ENCODE assay signal across 1 cellular context in the genomic region with DNA sequence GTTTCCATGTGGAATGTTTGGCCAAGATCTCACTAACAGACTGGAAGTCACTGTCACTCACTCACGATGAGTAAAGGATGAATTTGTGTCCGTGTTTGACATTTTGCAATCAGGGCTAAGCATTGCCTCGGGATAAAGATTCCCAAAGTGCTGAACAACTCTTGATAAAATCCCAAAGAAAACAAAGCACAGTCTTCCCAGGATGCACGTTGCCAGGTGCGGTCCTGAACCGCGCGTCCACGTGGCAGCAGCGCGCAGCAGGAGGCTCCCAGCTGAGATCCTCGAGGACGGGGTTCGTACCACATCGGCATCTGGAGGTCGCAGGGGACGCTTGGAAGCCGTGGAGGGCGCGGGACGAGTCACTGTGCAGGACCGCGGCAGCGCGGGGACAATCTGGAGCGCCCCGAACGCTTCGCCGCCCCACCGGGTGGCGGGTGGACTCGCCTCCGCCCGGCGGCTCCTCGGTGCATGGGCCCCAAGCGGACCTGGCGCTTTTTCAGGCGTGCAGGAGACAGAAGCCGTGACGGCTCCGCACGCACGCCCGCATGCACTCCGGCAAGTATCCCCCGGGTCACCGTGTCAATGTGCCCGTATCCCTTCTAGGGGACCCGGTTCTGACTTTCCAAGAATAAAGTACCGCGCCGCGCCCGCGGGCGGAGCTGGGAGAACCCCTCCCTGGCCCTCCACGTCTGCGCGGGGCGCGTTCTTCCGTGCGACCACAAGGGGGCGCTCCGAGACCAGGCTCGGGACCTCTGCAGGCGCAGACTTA.
TF ChIP-seq lines count a peak whose summit lies in the region.

No MANE protein-coding gene starts in this region.

TF ChIP-seq in HepG2, 621 proteins besides CTCF, POLR2A, EP300 and RAD21 (continued from another document and continues in another):
- 0 out of 2 replicates have a peak, but pooled peaks have one; percentile 91 for TF ChIP-seq ZNF468 (CRISPR knock-in tag; IDR thresholded peaks at IDR 0.05)
- TF ChIP-seq, protein P1, sequence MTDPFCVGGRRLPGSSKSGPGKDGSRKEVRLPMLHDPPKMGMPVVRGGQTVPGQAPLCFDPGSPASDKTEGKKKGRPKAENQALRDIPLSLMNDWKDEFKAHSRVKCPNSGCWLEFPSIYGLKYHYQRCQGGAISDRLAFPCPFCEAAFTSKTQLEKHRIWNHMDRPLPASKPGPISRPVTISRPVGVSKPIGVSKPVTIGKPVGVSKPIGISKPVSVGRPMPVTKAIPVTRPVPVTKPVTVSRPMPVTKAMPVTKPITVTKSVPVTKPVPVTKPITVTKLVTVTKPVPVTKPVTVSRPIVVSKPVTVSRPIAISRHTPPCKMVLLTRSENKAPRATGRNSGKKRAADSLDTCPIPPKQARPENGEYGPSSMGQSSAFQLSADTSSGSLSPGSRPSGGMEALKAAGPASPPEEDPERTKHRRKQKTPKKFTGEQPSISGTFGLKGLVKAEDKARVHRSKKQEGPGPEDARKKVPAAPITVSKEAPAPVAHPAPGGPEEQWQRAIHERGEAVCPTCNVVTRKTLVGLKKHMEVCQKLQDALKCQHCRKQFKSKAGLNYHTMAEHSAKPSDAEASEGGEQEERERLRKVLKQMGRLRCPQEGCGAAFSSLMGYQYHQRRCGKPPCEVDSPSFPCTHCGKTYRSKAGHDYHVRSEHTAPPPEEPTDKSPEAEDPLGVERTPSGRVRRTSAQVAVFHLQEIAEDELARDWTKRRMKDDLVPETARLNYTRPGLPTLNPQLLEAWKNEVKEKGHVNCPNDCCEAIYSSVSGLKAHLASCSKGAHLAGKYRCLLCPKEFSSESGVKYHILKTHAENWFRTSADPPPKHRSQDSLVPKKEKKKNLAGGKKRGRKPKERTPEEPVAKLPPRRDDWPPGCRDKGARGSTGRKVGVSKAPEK (CRISPR knock-in tag; IDR thresholded peaks at IDR 0.05; ENCODE audit: borderline replicate concordance), result peak; percentile 96; the same call in 1 of the 2 replicates
- TF ChIP-seq ZNF879 (CRISPR knock-in tag; IDR thresholded peaks at IDR 0.05), result peak; percentile 96
- TF ChIP-seq, protein P2, sequence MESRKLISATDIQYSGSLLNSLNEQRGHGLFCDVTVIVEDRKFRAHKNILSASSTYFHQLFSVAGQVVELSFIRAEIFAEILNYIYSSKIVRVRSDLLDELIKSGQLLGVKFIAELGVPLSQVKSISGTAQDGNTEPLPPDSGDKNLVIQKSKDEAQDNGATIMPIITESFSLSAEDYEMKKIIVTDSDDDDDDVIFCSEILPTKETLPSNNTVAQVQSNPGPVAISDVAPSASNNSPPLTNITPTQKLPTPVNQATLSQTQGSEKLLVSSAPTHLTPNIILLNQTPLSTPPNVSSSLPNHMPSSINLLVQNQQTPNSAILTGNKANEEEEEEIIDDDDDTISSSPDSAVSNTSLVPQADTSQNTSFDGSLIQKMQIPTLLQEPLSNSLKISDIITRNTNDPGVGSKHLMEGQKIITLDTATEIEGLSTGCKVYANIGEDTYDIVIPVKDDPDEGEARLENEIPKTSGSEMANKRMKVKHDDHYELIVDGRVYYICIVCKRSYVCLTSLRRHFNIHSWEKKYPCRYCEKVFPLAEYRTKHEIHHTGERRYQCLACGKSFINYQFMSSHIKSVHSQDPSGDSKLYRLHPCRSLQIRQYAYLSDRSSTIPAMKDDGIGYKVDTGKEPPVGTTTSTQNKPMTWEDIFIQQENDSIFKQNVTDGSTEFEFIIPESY (CRISPR knock-in tag; IDR thresholded peaks at IDR 0.05), result peak; percentile 70
- TF ChIP-seq CBFB (CRISPR knock-in tag; IDR thresholded peaks at IDR 0.05), result peak; percentile 40; the same call in 1 of the 2 replicates
- TF ChIP-seq ZNF333 (CRISPR knock-in tag; IDR thresholded peaks at IDR 0.05; ENCODE audit: borderline replicate concordance), result peak; percentile 96
- TF ChIP-seq ZNF777 (CRISPR knock-in tag; IDR thresholded peaks at IDR 0.05), result peak; percentile 97
- TF ChIP-seq FOXK1 (CRISPR knock-in tag; IDR thresholded peaks at IDR 0.05; ENCODE audit: borderline replicate concordance, low read depth), result 0 out of 2 replicates have a peak, but pooled peaks have one; percentile 30
- no peak; the same call in 1 of the 2 replicates for TF ChIP-seq PAX8 (CRISPR knock-in tag; IDR thresholded peaks at IDR 0.05; ENCODE audit: borderline replicate concordance)
- peak; percentile 86; the same call in 1 of the 2 replicates for TF ChIP-seq ZNF589 (CRISPR knock-in tag; conservative IDR thresholded peaks at IDR 0.05)
- TF ChIP-seq ZNF256 (CRISPR knock-in tag; conservative IDR thresholded peaks at IDR 0.05), result peak; percentile 83; the same call in 1 of the 2 replicates
- peak; percentile 28; the same call in 1 of the 2 replicates for TF ChIP-seq ZNF331 (CRISPR knock-in tag; IDR thresholded peaks at IDR 0.05)
- TF ChIP-seq ZNF572 (CRISPR knock-in tag; IDR thresholded peaks at IDR 0.05), result 0 out of 2 replicates have a peak, but pooled peaks have one; percentile 75
- TF ChIP-seq, protein P3, sequence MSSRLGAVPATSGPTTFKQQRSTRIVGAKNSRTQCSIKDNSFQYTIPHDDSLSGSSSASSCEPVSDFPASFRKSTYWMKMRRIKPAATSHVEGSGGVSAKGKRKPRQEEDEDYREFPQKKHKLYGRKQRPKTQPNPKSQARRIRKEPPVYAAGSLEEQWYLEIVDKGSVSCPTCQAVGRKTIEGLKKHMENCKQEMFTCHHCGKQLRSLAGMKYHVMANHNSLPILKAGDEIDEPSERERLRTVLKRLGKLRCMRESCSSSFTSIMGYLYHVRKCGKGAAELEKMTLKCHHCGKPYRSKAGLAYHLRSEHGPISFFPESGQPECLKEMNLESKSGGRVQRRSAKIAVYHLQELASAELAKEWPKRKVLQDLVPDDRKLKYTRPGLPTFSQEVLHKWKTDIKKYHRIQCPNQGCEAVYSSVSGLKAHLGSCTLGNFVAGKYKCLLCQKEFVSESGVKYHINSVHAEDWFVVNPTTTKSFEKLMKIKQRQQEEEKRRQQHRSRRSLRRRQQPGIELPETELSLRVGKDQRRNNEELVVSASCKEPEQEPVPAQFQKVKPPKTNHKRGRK (CRISPR knock-in tag; IDR thresholded peaks at IDR 0.05), result no peak
- TF ChIP-seq JDP2 (CRISPR knock-in tag; IDR thresholded peaks at IDR 0.05; ENCODE audit: borderline replicate concordance), result peak; percentile 22; the same call in 1 of the 2 replicates
- 0 out of 2 replicates have a peak, but pooled peaks have one; percentile 66 for TF ChIP-seq CENPT (CRISPR knock-in tag; IDR thresholded peaks at IDR 0.05; ENCODE audit: low read depth)
- peak; percentile 81; the same call in 1 of the 2 replicates for TF ChIP-seq ARNTL (CRISPR knock-in tag; IDR thresholded peaks at IDR 0.05)
- TF ChIP-seq PHB2 (IDR thresholded peaks at IDR 0.05; ENCODE audit: partially characterized antibody), result no peak
- no peak for TF ChIP-seq SMARCE1 (IDR thresholded peaks at IDR 0.05; ENCODE audit: borderline replicate concordance)
- TF ChIP-seq TGIF2 (CRISPR knock-in tag; IDR thresholded peaks at IDR 0.05), result no peak; the same call in 1 of the 2 replicates
- no peak for TF ChIP-seq DPF2 (CRISPR knock-in tag; IDR thresholded peaks at IDR 0.05; ENCODE audit: borderline replicate concordance, low read depth)
- peak; percentile 15; the same call in 1 of the 2 replicates for TF ChIP-seq MIER2 (CRISPR knock-in tag; IDR thresholded peaks at IDR 0.05)
- TF ChIP-seq, protein P4, sequence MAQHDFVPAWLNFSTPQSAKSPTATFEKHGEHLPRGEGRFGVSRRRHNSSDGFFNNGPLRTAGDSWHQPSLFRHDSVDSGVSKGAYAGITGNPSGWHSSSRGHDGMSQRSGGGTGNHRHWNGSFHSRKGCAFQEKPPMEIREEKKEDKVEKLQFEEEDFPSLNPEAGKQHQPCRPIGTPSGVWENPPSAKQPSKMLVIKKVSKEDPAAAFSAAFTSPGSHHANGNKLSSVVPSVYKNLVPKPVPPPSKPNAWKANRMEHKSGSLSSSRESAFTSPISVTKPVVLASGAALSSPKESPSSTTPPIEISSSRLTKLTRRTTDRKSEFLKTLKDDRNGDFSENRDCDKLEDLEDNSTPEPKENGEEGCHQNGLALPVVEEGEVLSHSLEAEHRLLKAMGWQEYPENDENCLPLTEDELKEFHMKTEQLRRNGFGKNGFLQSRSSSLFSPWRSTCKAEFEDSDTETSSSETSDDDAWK (CRISPR knock-in tag; IDR thresholded peaks at IDR 0.05), result no peak
- no peak for TF ChIP-seq AGO2 (optimal IDR thresholded peaks at IDR 0.05; ENCODE audit: low read depth, low read length)
- no peak for TF ChIP-seq SRSF9 (IDR thresholded peaks at IDR 0.05; ENCODE audit: borderline replicate concordance, insufficient read depth, low read depth, low read length, poor library complexity, severe bottlenecking)
- TF ChIP-seq, protein P5, sequence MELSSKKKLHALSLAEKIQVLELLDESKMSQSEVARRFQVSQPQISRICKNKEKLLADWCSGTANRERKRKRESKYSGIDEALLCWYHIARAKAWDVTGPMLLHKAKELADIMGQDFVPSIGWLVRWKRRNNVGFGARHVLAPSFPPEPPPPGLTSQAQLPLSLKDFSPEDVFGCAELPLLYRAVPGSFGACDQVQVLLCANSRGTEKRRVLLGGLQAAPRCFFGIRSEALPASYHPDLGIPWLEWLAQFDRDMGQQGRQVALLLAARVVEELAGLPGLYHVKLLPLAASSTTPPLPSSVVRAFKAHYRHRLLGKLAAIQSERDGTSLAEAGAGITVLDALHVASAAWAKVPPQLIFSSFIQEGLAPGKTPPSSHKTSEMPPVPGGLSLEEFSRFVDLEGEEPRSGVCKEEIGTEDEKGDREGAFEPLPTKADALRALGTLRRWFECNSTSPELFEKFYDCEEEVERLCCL (CRISPR knock-in tag; IDR thresholded peaks at IDR 0.05; ENCODE audit: borderline replicate concordance), result peak; percentile 70; the same call in 1 of the 2 replicates
- TF ChIP-seq ZNF878 (CRISPR knock-in tag; IDR thresholded peaks at IDR 0.05), result peak; percentile 89
- TF ChIP-seq, protein P6, sequence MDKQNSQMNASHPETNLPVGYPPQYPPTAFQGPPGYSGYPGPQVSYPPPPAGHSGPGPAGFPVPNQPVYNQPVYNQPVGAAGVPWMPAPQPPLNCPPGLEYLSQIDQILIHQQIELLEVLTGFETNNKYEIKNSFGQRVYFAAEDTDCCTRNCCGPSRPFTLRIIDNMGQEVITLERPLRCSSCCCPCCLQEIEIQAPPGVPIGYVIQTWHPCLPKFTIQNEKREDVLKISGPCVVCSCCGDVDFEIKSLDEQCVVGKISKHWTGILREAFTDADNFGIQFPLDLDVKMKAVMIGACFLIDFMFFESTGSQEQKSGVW (CRISPR knock-in tag; IDR thresholded peaks at IDR 0.05; ENCODE audit: borderline replicate concordance), result 0 out of 2 replicates have a peak, but pooled peaks have one; percentile 39
- TF ChIP-seq, protein P7, sequence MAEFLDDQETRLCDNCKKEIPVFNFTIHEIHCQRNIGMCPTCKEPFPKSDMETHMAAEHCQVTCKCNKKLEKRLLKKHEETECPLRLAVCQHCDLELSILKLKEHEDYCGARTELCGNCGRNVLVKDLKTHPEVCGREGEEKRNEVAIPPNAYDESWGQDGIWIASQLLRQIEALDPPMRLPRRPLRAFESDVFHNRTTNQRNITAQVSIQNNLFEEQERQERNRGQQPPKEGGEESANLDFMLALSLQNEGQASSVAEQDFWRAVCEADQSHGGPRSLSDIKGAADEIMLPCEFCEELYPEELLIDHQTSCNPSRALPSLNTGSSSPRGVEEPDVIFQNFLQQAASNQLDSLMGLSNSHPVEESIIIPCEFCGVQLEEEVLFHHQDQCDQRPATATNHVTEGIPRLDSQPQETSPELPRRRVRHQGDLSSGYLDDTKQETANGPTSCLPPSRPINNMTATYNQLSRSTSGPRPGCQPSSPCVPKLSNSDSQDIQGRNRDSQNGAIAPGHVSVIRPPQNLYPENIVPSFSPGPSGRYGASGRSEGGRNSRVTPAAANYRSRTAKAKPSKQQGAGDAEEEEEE (CRISPR knock-in tag; IDR thresholded peaks at IDR 0.05; ENCODE audit: borderline replicate concordance), result no peak
- TF ChIP-seq ZFP62 (CRISPR knock-in tag; IDR thresholded peaks at IDR 0.05), result no peak
- no peak for TF ChIP-seq TRIM24 (CRISPR knock-in tag; IDR thresholded peaks at IDR 0.05)
- peak; percentile 96 for TF ChIP-seq ZNF30 (CRISPR knock-in tag; IDR thresholded peaks at IDR 0.05)
- no peak for TF ChIP-seq ZNF549 (CRISPR knock-in tag; IDR thresholded peaks at IDR 0.05)
- TF ChIP-seq DNMT3B (CRISPR knock-in tag; conservative IDR thresholded peaks at IDR 0.05), result peak; percentile 54; the same call in 1 of the 2 replicates
- peak; percentile 82 for TF ChIP-seq PITX1 (CRISPR knock-in tag; IDR thresholded peaks at IDR 0.05)
- 0 out of 2 replicates have a peak, but pooled peaks have one; percentile 77 for TF ChIP-seq GLI4 (CRISPR knock-in tag; IDR thresholded peaks at IDR 0.05; ENCODE audit: borderline replicate concordance)
- no peak for TF ChIP-seq FOXK2 (IDR thresholded peaks at IDR 0.05)
- TF ChIP-seq ZNF33A (CRISPR knock-in tag; IDR thresholded peaks at IDR 0.05; ENCODE audit: borderline replicate concordance), result no peak
- TF ChIP-seq ERF (CRISPR knock-in tag; IDR thresholded peaks at IDR 0.05), result peak; percentile 55; the same call in 1 of the 2 replicates
- TF ChIP-seq ZNF660 (CRISPR knock-in tag; IDR thresholded peaks at IDR 0.05; ENCODE audit: borderline replicate concordance, low read depth), result no peak
- TF ChIP-seq ZNF335 (CRISPR knock-in tag; IDR thresholded peaks at IDR 0.05), result no peak
- TF ChIP-seq ZNF292 (CRISPR knock-in tag; IDR thresholded peaks at IDR 0.05; ENCODE audit: borderline replicate concordance, low read depth), result peak; percentile 30; the same call in 1 of the 2 replicates
- TF ChIP-seq RELA (CRISPR knock-in tag; IDR thresholded peaks at IDR 0.05), result no peak
- TF ChIP-seq, protein P8, sequence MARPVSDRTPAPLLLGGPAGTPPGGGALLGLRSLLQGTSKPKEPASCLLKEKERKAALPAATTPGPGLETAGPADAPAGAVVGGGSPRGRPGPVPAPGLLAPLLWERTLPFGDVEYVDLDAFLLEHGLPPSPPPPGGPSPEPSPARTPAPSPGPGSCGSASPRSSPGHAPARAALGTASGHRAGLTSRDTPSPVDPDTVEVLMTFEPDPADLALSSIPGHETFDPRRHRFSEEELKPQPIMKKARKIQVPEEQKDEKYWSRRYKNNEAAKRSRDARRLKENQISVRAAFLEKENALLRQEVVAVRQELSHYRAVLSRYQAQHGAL (CRISPR knock-in tag; IDR thresholded peaks at IDR 0.05; ENCODE audit: not compliant biosample characterization), result no peak
- TF ChIP-seq, protein P9, sequence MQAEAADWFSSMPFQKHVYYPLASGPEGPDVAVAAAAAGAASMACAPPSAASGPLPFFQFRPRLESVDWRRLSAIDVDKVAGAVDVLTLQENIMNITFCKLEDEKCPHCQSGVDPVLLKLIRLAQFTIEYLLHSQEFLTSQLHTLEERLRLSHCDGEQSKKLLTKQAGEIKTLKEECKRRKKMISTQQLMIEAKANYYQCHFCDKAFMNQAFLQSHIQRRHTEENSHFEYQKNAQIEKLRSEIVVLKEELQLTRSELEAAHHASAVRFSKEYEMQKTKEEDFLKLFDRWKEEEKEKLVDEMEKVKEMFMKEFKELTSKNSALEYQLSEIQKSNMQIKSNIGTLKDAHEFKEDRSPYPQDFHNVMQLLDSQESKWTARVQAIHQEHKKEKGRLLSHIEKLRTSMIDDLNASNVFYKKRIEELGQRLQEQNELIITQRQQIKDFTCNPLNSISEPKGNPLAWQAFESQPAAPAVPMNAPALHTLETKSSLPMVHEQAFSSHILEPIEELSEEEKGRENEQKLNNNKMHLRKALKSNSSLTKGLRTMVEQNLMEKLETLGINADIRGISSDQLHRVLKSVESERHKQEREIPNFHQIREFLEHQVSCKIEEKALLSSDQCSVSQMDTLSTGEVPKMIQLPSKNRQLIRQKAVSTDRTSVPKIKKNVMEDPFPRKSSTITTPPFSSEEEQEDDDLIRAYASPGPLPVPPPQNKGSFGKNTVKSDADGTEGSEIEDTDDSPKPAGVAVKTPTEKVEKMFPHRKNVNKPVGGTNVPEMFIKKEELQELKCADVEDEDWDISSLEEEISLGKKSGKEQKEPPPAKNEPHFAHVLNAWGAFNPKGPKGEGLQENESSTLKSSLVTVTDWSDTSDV (CRISPR knock-in tag; IDR thresholded peaks at IDR 0.05), result peak; percentile 84; the same call in 1 of the 2 replicates
- TF ChIP-seq NONO (IDR thresholded peaks at IDR 0.05), result no peak
- peak; percentile 41; the same call in 1 of the 2 replicates for TF ChIP-seq NONO (CRISPR knock-in tag; conservative IDR thresholded peaks at IDR 0.05)
